Comparison of ENCODE assay signal across 12 cellular contexts in genomic region chr3:19644405-19644804, GRCh38.
A peak's percentile ranks its signal among the peaks of the same experiment; 100 is the strongest.
DNase-seq lines count a peak whose midpoint lies in the region; ATAC-seq and TF ChIP-seq lines count a peak whose summit lies in the region.
"Had no signal": no experiment of that assay in that cellular context is flagged by ENCODE, and none has a peak within 500 bp of the region (broad histone marks: within the 10 kb centered on the region; RNA-seq: fewer than 3 reads in every experiment).

No MANE protein-coding gene starts in this region.

- H3K4me2 ChIP-seq in Loucy (ENCODE audit: low read depth, low read length, poor library complexity, severe bottlenecking) = peak overlapping the region; percentile 59

- H3K4me1 ChIP-seq in Loucy (ENCODE audit: insufficient read depth, low read length, poor library complexity, severe bottlenecking) = peaks cover 16% of the 10 kb centered on the region
- H3K4me1 ChIP-seq: tibial nerve had no signal

- H3K4me1 Mint-ChIP-seq in stimulated activated memory B cell treated with anti-CD40 and anti-IgM and Interleukin-4, amounts not matched to agents 10 μg/mL and 1 μg/mL and 100 μg/mL, for 72 hours = peaks cover 24% of the 10 kb centered on the region
- H3K4me1 Mint-ChIP-seq in activated T-helper 17 cell treated with anti-CD3 and anti-CD28 coated beads, Interleukin-2, amount 50 U/mL, for 72 hours = no peaks in the 10 kb centered on the region

- H3K4me3 Mint-ChIP-seq in stimulated activated memory B cell treated with anti-CD40 and anti-IgM and Interleukin-4, amounts not matched to agents 10 μg/mL and 1 μg/mL and 100 μg/mL, for 72 hours = no peak overlapping the region
- no peak overlapping the region for H3K4me3 Mint-ChIP-seq in activated T-helper 17 cell treated with anti-CD3 and anti-CD28 coated beads, Interleukin-2, amount 50 U/mL, for 72 hours

- H3F3A ChIP-seq in Loucy (ENCODE audit: low read depth) = no peaks in the 10 kb centered on the region

- no peak overlapping the region for H3K9ac ChIP-seq in Loucy (ENCODE audit: low read depth, low read length, poor library complexity, severe bottlenecking)

- H3K27me3 Mint-ChIP-seq in stimulated activated memory B cell treated with anti-CD40 and anti-IgM and Interleukin-4, amounts not matched to agents 10 μg/mL and 1 μg/mL and 100 μg/mL, for 72 hours = no peaks in the 10 kb centered on the region
- H3K27me3 Mint-ChIP-seq in activated T-helper 17 cell treated with anti-CD3 and anti-CD28 coated beads, Interleukin-2, amount 50 U/mL, for 72 hours = no peaks in the 10 kb centered on the region

- H3K36me3 ChIP-seq in Loucy (ENCODE audit: insufficient read depth, low read length) = no peaks in the 10 kb centered on the region
- H3K36me3 ChIP-seq: tibial nerve had no signal

- H3K4me3 ChIP-seq in Loucy (ENCODE audit: low read length, poor library complexity, severe bottlenecking) = peak overlapping the region; percentile 34
- H3K4me3 ChIP-seq: SK-N-MC, tibial nerve had no signal

- H3K79me2 ChIP-seq in Loucy (ENCODE audit: insufficient read depth, low read length) = no peaks in the 10 kb centered on the region

- ATAC-seq in GM19372 (IDR thresholded peaks at IDR 0.05; ENCODE audit: low read depth, unreplicated experiment) (peak; percentile 46), HG02852 (IDR thresholded peaks at IDR 0.05; ENCODE audit: unreplicated experiment) (peak; percentile 63)
- peak; percentile 53 for ATAC-seq in stimulated activated memory B cell treated with anti-CD40 and anti-IgM and Interleukin-4, amounts not matched to agents 10 μg/mL and 1 μg/mL and 100 μg/mL, for 72 hours
- no peak for ATAC-seq in activated T-helper 17 cell treated with anti-CD3 and anti-CD28 coated beads, Interleukin-2, amount 50 U/mL, for 72 hours (replicated peaks)
- no peak for ATAC-seq in activated CD4-positive, CD25-positive, alpha-beta regulatory T cell treated with anti-CD3 and anti-CD28 coated beads, Interleukin-2, amount 50 U/mL, for 24 hours

- no peaks in the 10 kb centered on the region for H3K27me3 ChIP-seq in Loucy (ENCODE audit: insufficient read depth, low read length, poor library complexity, severe bottlenecking)
- H3K27me3 ChIP-seq: tibial nerve had no signal

- DNase-seq in stimulated activated CD4-positive, alpha-beta T cell treated with anti-CD3 and anti-CD28 coated beads, Interleukin-12 subunit alpha, Interleukin-12 subunit beta, amount 100 ng/mL, for 4 hours = no peak
- DNase-seq: activated CD4-positive, CD25-positive, alpha-beta regulatory T cell treated with anti-CD3 and anti-CD28 coated beads, Interleukin-2, amount 50 U/mL, for 72 hours; NCI-H1436 treated with DMSO at 0.1 percent for 48 hours; occipital lobe had no signal

- H3K27ac Mint-ChIP-seq in stimulated activated memory B cell treated with anti-CD40 and anti-IgM and Interleukin-4, amounts not matched to agents 10 μg/mL and 1 μg/mL and 100 μg/mL, for 72 hours = peak overlapping the region; percentile 43
- no peak overlapping the region for H3K27ac Mint-ChIP-seq in activated T-helper 17 cell treated with anti-CD3 and anti-CD28 coated beads, Interleukin-2, amount 50 U/mL, for 72 hours

- no peaks in the 10 kb centered on the region for H3K9me3 ChIP-seq in Loucy (ENCODE audit: insufficient read depth, low read depth, low read length)
- H3K9me3 ChIP-seq: tibial nerve had no signal

- no peak for TF ChIP-seq CTCF in Loucy (conservative IDR thresholded peaks at IDR 0.05; ENCODE audit: low read length)

- peaks cover 14% of the 10 kb centered on the region for H3K36me3 Mint-ChIP-seq in stimulated activated memory B cell treated with anti-CD40 and anti-IgM and Interleukin-4, amounts not matched to agents 10 μg/mL and 1 μg/mL and 100 μg/mL, for 72 hours
- H3K36me3 Mint-ChIP-seq in activated T-helper 17 cell treated with anti-CD3 and anti-CD28 coated beads, Interleukin-2, amount 50 U/mL, for 72 hours (ENCODE audit: low read depth) = no peaks in the 10 kb centered on the region

- H2AFZ ChIP-seq in Loucy (ENCODE audit: low read length) = no peak overlapping the region; the same call in 1 of the 2 replicates

- H3K9me2 ChIP-seq in Loucy (replicated peaks; ENCODE audit: low read depth, low read length) = no peaks in the 10 kb centered on the region

- H4K20me1 ChIP-seq in Loucy (ENCODE audit: insufficient read depth, low read length, poor library complexity, severe bottlenecking) = no peaks in the 10 kb centered on the region

- H3K9me3 Mint-ChIP-seq in stimulated activated memory B cell treated with anti-CD40 and anti-IgM and Interleukin-4, amounts not matched to agents 10 μg/mL and 1 μg/mL and 100 μg/mL, for 72 hours = peaks cover 14% of the 10 kb centered on the region
- peaks cover under 1% of the 10 kb centered on the region for H3K9me3 Mint-ChIP-seq in activated T-helper 17 cell treated with anti-CD3 and anti-CD28 coated beads, Interleukin-2, amount 50 U/mL, for 72 hours

Comparison
In these comparisons a context has a peak if more than half of its experiments do, and no peak if none do; other contexts are left out.
1. ATAC-seq: peak in GM19372 (single experiment), HG02852 (single experiment) and stimulated activated memory B cell treated with anti-CD40 and anti-IgM and Interleukin-4, amounts not matched to agents 10 μg/mL and 1 μg/mL and 100 μg/mL, for 72 hours (single experiment); none in activated T-helper 17 cell treated with anti-CD3 and anti-CD28 coated beads, Interleukin-2, amount 50 U/mL, for 72 hours (single experiment) and activated CD4-positive, CD25-positive, alpha-beta regulatory T cell treated with anti-CD3 and anti-CD28 coated beads, Interleukin-2, amount 50 U/mL, for 24 hours (0 of 2).